In the genomic region with DNA sequence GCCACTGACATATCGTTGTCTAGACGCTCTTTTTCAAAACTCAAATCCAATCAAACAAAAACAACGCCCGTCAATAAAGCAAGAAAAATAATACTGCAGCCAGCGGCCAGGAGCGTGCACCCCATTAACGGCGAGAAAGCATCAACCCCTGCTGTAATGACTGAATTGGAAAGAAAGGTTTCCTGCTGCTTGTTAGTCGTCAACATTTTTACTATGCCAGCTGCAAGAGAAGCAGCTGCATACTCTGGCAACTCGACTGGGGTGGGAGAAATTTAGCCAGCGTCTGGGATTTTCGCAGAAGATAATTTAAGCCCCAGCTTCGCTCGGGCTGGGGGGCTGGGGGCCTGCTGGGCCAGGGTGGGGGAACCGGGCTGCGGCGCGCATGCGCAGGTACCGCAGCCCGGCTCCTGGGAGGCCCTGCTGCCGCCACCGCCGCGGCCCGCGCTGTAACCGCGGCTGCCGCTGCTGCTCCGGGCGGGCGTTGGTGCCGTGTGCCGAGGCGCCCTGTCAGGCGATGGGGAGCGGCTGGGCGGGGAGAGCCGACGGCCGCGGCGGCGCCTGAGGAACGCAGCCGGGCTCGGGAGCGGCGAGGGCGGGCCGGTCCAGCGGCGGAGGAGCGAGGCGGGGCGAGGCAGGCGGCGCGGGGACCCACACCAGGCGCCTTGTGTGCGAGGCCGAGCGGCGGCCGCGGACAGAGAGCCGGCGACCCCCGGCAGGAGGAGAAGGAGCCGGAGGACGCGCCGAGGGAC, we compare ENCODE assay signal across 8 cellular contexts. TPM values are rescaled to one million over a fixed set of nuclear protein-coding genes. Genes with fewer than 3 reads are reported as not detected.
DNase-seq lines count a peak whose midpoint lies in the region; ATAC-seq and TF ChIP-seq lines count a peak whose summit lies in the region.

No MANE protein-coding gene starts in this region.

- H3K36me3 ChIP-seq in KOPT-K1 (ENCODE audit: insufficient read depth, low read length) (no peaks in the 10 kb centered on the region), neuronal stem cell (replicated peaks in 1 of 2; ENCODE audit: control insufficient read depth in 2 of 2, insufficient read depth in 2 of 2, low read length in 2 of 2) (no peaks in the 10 kb centered on the region), subcutaneous abdominal adipose tissue (ENCODE audit: control insufficient read depth in 5 of 5, insufficient read depth in 5 of 5, low read length in 5 of 5) (no peaks in the 10 kb centered on the region)

- H2BK120ac ChIP-seq in neuronal stem cell (ENCODE audit: low read depth, low read length), result no peak overlapping the region

- peak overlapping the region; percentile 76 for H3K27ac ChIP-seq in KOPT-K1 (ENCODE audit: low read depth, low read length, poor library complexity, severe bottlenecking)
- H3K27ac ChIP-seq in neuronal stem cell (replicated peaks; ENCODE audit: low read length), result peak overlapping the region; percentile 81
- H3K27ac ChIP-seq in subcutaneous abdominal adipose tissue (ENCODE audit: low read depth, low read length), result peak overlapping the region; percentile 95

- H3K14ac ChIP-seq in neuronal stem cell (ENCODE audit: low read length), result peak overlapping the region; percentile 38

- H4K8ac ChIP-seq in neuronal stem cell (ENCODE audit: low read depth, low read length), result peak overlapping the region; percentile 92

- H3K79me1 ChIP-seq in neuronal stem cell (ENCODE audit: low read depth, low read length), result peaks cover 2% of the 10 kb centered on the region

- no peak overlapping the region for H2BK12ac ChIP-seq in neuronal stem cell (ENCODE audit: low read length)

- H2BK5ac ChIP-seq in neuronal stem cell (ENCODE audit: low read length), result peak overlapping the region; percentile 24

- H3K9me3 ChIP-seq in KOPT-K1 (ENCODE audit: insufficient read depth, low read length, poor library complexity, severe bottlenecking) (no peaks in the 10 kb centered on the region), neuronal stem cell (replicated peaks in 1 of 2; ENCODE audit: control insufficient read depth in 2 of 2, insufficient read depth in 1 of 2, low read depth in 1 of 2, low read length in 2 of 2) (no peaks in the 10 kb centered on the region), subcutaneous abdominal adipose tissue (ENCODE audit: control insufficient read depth in 5 of 5, low read length in 5 of 5) (no peaks in the 10 kb centered on the region)

- peak overlapping the region; percentile 96 for H3K23ac ChIP-seq in neuronal stem cell (ENCODE audit: low read depth, low read length, poor library complexity)

- peak overlapping the region; percentile 91 for H3K9ac ChIP-seq in neuronal stem cell (ENCODE audit: low read depth, low read length, poor library complexity)
- H3K9ac ChIP-seq in subcutaneous abdominal adipose tissue (ENCODE audit: low read length in 5 of 5), result peak overlapping the region; percentile 30 to 94 (median 89)

- H3K4me1 ChIP-seq in neuronal stem cell (ENCODE audit: control insufficient read depth in 2 of 2, insufficient read depth in 1 of 2, low read depth in 1 of 2, low read length in 2 of 2), result peaks cover 0 to 4% of the 10 kb centered on the region in 2 donors
- peaks cover 0 to 49% (median 29%) of the 10 kb centered on the region in 5 donors for H3K4me1 ChIP-seq in subcutaneous abdominal adipose tissue (ENCODE audit: control insufficient read depth in 5 of 5, insufficient read depth in 5 of 5, low read length in 5 of 5)

- H3K4ac ChIP-seq in neuronal stem cell (ENCODE audit: low read length), result no peak overlapping the region

- peak overlapping the region; percentile 82 for H3K4me2 ChIP-seq in neuronal stem cell (ENCODE audit: insufficient read depth, low read length, poor library complexity, severe bottlenecking)

- WGBS in neuronal stem cell (ENCODE audit: extremely low coverage in 2 of 2, insufficient read length in 2 of 2, insufficient replicate concordance in 1 of 2), 2 donors, result no CpG with 5 or more reads among the region's 74 CpGs

- no peaks in the 10 kb centered on the region for H3K27me3 ChIP-seq in neuronal stem cell (ENCODE audit: control insufficient read depth in 3 of 3, insufficient read depth in 3 of 3, low read depth in 1 of 3, low read length in 3 of 3)
- H3K27me3 ChIP-seq in subcutaneous abdominal adipose tissue (ENCODE audit: control insufficient read depth in 5 of 5, insufficient read depth in 4 of 5, low read length in 5 of 5), result no peaks in the 10 kb centered on the region

- peak; percentile 89 for DNase-seq in EH (ENCODE audit: low read depth)
- peak; percentile 55 for DNase-seq in activated gamma-delta T cell treated with Interleukin-2 at 50 U/mL for 16 hours
- DNase-seq in foreskin melanocyte, result peak; percentile 70
- DNase-seq in neuronal stem cell (ENCODE audit: low spot score), result peak; percentile 72

- ATAC-seq in GM21825 (IDR thresholded peaks at IDR 0.05; ENCODE audit: unreplicated experiment), result peak; percentile 52

- peak overlapping the region; percentile 99 for H3K18ac ChIP-seq in neuronal stem cell (ENCODE audit: low read length)

- H3K4me3 ChIP-seq in neuronal stem cell (ENCODE audit: low read length in 2 of 2) (peak overlapping the region; percentile 78 to 99), subcutaneous abdominal adipose tissue (ENCODE audit: low read depth in 1 of 5, low read length in 5 of 5) (peak overlapping the region; percentile 89 to 96 (median 95))

- H2AFZ ChIP-seq in neuronal stem cell (ENCODE audit: low read length), result peak overlapping the region; percentile 94

- H4K91ac ChIP-seq in neuronal stem cell (ENCODE audit: low read depth, low read length, poor library complexity), result no peak overlapping the region

- H2BK15ac ChIP-seq in neuronal stem cell (ENCODE audit: low read length), result no peak overlapping the region

- TF ChIP-seq POLR2A in Raji (IDR thresholded peaks at IDR 0.05; ENCODE audit: insufficient read depth, low read depth, low read length), result peak; percentile 57; the same call in 1 of the 2 replicates

- no peak overlapping the region for H2AK5ac ChIP-seq in neuronal stem cell (ENCODE audit: low read depth, low read length)

RNA-seq across cellular contexts. Expression of a gene that starts 0.7 kb away (rescaled TPM):
- polyA plus RNA-seq in neuronal stem cell (2013, experiment 1 of 2), result 2.3 TPM
- 2.6 TPM for polyA plus RNA-seq in neuronal stem cell (2013, experiment 2 of 2)

Comparison
In these comparisons a context has a peak if more than half of its experiments do, and no peak if none do; other contexts are left out.
1. Peak in every context shown above with its lines: DNase-seq, ATAC-seq, H3K4me3 ChIP-seq and H3K27ac ChIP-seq.